ENCODE assay signal across 10 cellular contexts in the genomic region with DNA sequence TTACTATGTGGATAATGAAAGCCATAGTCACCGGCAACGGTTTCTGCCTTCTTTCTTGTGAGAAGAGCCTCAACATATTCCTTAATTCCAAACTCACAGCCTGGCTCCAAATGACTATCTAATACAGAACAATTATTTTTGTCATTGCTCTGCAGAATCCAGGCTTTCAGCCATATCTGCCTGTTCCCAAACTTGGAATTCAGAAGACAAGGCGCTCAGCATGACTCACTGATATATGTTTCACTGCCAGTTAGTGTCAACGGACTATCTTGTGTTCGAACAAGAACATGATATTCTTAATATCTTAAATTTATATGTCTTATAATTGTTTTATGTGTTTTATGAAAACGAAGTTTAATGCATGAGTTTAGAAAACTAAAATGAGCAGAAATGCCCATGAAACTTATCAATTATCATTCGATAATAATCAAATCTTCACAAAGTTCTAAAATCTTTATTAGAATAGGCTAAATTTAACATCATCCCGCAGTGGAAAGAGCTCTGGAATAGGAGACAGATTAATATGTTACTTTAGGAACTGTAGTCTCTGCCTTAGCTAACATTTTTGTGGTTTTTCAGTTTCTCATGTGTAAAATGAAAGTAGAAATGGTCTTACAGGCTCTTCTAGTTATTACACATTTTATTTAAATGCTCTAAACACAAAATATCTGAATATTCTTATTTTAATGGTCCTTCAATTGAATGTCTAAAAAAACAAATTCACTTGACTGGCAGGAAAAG.
DNase-seq lines count a peak whose midpoint lies in the region; ATAC-seq, FAIRE-seq and TF ChIP-seq lines count a peak whose summit lies in the region.
"Had no signal": no experiment of that assay in that cellular context is flagged by ENCODE, and none has a peak within 500 bp of the region (broad histone marks: within the 10 kb centered on the region; RNA-seq: fewer than 3 reads in every experiment).

No MANE protein-coding gene starts in this region.

- H3K4me3 Mint-ChIP-seq in activated T-helper 17 cell treated with anti-CD3 and anti-CD28 coated beads, Interleukin-2, amount 50 U/mL, for 72 hours = no peak overlapping the region
- H3K4me3 Mint-ChIP-seq: activated naive CD8-positive, alpha-beta T cell had no signal

- TF ChIP-seq CTCF in suprapubic skin (IDR thresholded peaks at IDR 0.05) = no peak

- FAIRE-seq in GM12892 (lab: Jason Lieb, UNC) = no peak

- no peak overlapping the region for H3K4me3 ChIP-seq in suprapubic skin

- H3K4me1 ChIP-seq in suprapubic skin = no peaks in the 10 kb centered on the region

- ATAC-seq in HG03045 (IDR thresholded peaks at IDR 0.05; ENCODE audit: unreplicated experiment) = peak; percentile 83
- peak; percentile 55 for ATAC-seq in activated T-helper 17 cell treated with anti-CD3 and anti-CD28 coated beads, Interleukin-2, amount 50 U/mL, for 72 hours (replicated peaks)

- peak overlapping the region; percentile 68 for H3K27ac ChIP-seq in suprapubic skin

- H3K27me3 ChIP-seq in suprapubic skin = no peaks in the 10 kb centered on the region

- DNase-seq in NCI-H748 (lab: John Stamatoyannopoulos, UW; ENCODE audit: unreplicated experiment) (peak; percentile 48), NCI-H748 treated with DMSO at 0.1 percent for 48 hours (lab: John Stamatoyannopoulos, UW) (no peak), suprapubic skin (ENCODE audit: low spot score in 2 of 2) (no peak), GM12892 (ENCODE audit: insufficient read length) (no peak), C1 segment of cervical spinal cord (lab: John Stamatoyannopoulos, UW) (no peak), cerebellum (ENCODE audit: low spot score) (no peak)
- DNase-seq: NCI-H1436 had no signal

- H3K36me3 ChIP-seq in suprapubic skin = no peaks in the 10 kb centered on the region

- peaks cover 3% of the 10 kb centered on the region for H3K4me1 Mint-ChIP-seq in activated T-helper 17 cell treated with anti-CD3 and anti-CD28 coated beads, Interleukin-2, amount 50 U/mL, for 72 hours

- no peaks in the 10 kb centered on the region for H3K36me3 Mint-ChIP-seq in activated T-helper 17 cell treated with anti-CD3 and anti-CD28 coated beads, Interleukin-2, amount 50 U/mL, for 72 hours (ENCODE audit: low read depth)
- H3K36me3 Mint-ChIP-seq: activated naive CD8-positive, alpha-beta T cell had no signal

- TF ChIP-seq POLR2A in suprapubic skin (IDR thresholded peaks at IDR 0.05) (no peak), GM12892 (IDR thresholded peaks at IDR 0.05; ENCODE audit: low read depth, low read length) (no peak)

- 57% methylated on average over 8 of the region's 8 CpGs for WGBS in suprapubic skin

- no peak for TF ChIP-seq EP300 in suprapubic skin (IDR thresholded peaks at IDR 0.05)

- no peaks in the 10 kb centered on the region for H3K27me3 Mint-ChIP-seq in activated T-helper 17 cell treated with anti-CD3 and anti-CD28 coated beads, Interleukin-2, amount 50 U/mL, for 72 hours
- H3K27me3 Mint-ChIP-seq: activated naive CD8-positive, alpha-beta T cell had no signal

- no peak overlapping the region for H3K27ac Mint-ChIP-seq in activated T-helper 17 cell treated with anti-CD3 and anti-CD28 coated beads, Interleukin-2, amount 50 U/mL, for 72 hours
- H3K27ac Mint-ChIP-seq: activated naive CD8-positive, alpha-beta T cell had no signal

- no peaks in the 10 kb centered on the region for H3K9me3 ChIP-seq in suprapubic skin

- H3K9me3 Mint-ChIP-seq in activated T-helper 17 cell treated with anti-CD3 and anti-CD28 coated beads, Interleukin-2, amount 50 U/mL, for 72 hours = no peaks in the 10 kb centered on the region
